19 cellular contexts compared by ENCODE assay signal in the genomic region with DNA sequence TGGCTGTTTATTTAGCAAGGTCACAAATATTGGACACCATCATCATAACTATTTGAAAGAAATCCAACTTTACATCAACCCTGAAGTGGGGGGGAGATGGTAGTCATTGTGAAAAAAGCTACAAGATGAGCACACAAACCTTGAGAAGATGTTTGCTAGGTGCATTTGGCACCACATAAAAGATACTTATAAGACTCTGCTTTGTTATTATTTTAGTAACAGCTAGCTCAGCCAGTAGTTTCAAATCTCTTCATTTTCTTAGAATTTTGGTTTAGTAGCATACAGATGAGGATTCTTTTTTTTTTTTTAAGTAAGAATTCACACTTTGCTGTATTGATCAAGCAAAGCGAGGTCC. TPM values are rescaled to one million over a fixed set of nuclear protein-coding genes. Genes with fewer than 3 reads are reported as not detected.
DNase-seq lines count a peak whose midpoint lies in the region; ATAC-seq, FAIRE-seq and TF ChIP-seq lines count a peak whose summit lies in the region.
"Had no signal": no experiment of that assay in that cellular context is flagged by ENCODE, and none has a peak within 500 bp of the region (broad histone marks: within the 10 kb centered on the region; RNA-seq: fewer than 3 reads in every experiment).

No MANE protein-coding gene starts in this region.

- TF ChIP-seq POLR2A in A549 (IDR thresholded peaks at IDR 0.05; ENCODE audit: low read length) = no peak
- no peak for TF ChIP-seq POLR2A in esophagus squamous epithelium (IDR thresholded peaks at IDR 0.05)
- TF ChIP-seq POLR2A in stomach (IDR thresholded peaks at IDR 0.05) = no peak
- TF ChIP-seq POLR2A in lower leg skin (IDR thresholded peaks at IDR 0.05) = no peak
- no peak for TF ChIP-seq POLR2A in uterus (IDR thresholded peaks at IDR 0.05)

- TF ChIP-seq EP300 in A549 (IDR thresholded peaks at IDR 0.05) = no peak
- no peak for TF ChIP-seq EP300 in stomach (IDR thresholded peaks at IDR 0.05)

- H3K4me1 ChIP-seq in A549 = peaks cover 42% of the 10 kb centered on the region
- H3K4me1 ChIP-seq in esophagus squamous epithelium = peaks cover 8 to 46% (median 27%) of the 10 kb centered on the region in 3 donors
- peaks cover 32 to 90% (median 63%) of the 10 kb centered on the region in 4 donors for H3K4me1 ChIP-seq in stomach
- H3K4me1 ChIP-seq in uterus = no peaks in the 10 kb centered on the region

- H3K4me2 ChIP-seq in A549 = no peak overlapping the region

- no peak for DNase-seq in A549 (ENCODE audit: low read depth in 1 of 2, low spot score in 1 of 2)
- no peak for DNase-seq in esophagus squamous epithelium (lab: John Stamatoyannopoulos, UW)
- no peak for DNase-seq in stomach
- DNase-seq in lower leg skin (ENCODE audit: low spot score in 2 of 2) = no peak
- no peak for DNase-seq in NCI-H1048 (lab: John Stamatoyannopoulos, UW)
- DNase-seq in uterus = no peak
- DNase-seq: ACHN, AML-193, COR-L47, DMS153, HFFc6, NCI-H1092, NCI-H146, NCI-H2081 treated with DMSO at 0.1 percent for 48 hours, NCI-H510A, NCI-H82, PC-3 had no signal

- WGBS in A549 (ENCODE audit: missing lambda C conversion rate) = 95% methylated on average over 1 of the region's 1 CpG
- WGBS in esophagus squamous epithelium, 2 donors = 80 to 82% methylated on average over 1 of the region's 1 CpG
- 90 to 97% (median 94%) methylated on average over 1 of the region's 1 CpG for WGBS in stomach, 5 donors
- 96 to 97% methylated on average over 1 of the region's 1 CpG for WGBS in lower leg skin, 2 donors

- POLR2A ChIA-PET in A549 (lab: Yijun Ruan, JAX) = no interaction called here

- no peak for ATAC-seq in A549
- ATAC-seq: PC-3 had no signal

- H3K27me3 ChIP-seq in esophagus squamous epithelium (no peaks in the 10 kb centered on the region), stomach (no peaks in the 10 kb centered on the region), uterus (no peaks in the 10 kb centered on the region)

- H3K9me3 ChIP-seq in A549 = 0 out of 3 replicates have a peak, but pooled peaks cover 3% of the 10 kb centered on the region
- no peaks in the 10 kb centered on the region for H3K9me3 ChIP-seq in esophagus squamous epithelium
- H3K9me3 ChIP-seq in stomach = no peaks in the 10 kb centered on the region
- H3K9me3 ChIP-seq in uterus = no peaks in the 10 kb centered on the region

- H3K4me3 ChIP-seq in A549 = no peak overlapping the region
- H3K4me3 ChIP-seq in esophagus squamous epithelium = no peak overlapping the region
- H3K4me3 ChIP-seq in stomach = no peak overlapping the region
- no peak overlapping the region for H3K4me3 ChIP-seq in lower leg skin (ENCODE audit: low read depth, poor library complexity, severe bottlenecking)
- no peak overlapping the region for H3K4me3 ChIP-seq in uterus

- CTCF ChIA-PET in A549 (lab: Yijun Ruan, JAX) = interaction anchor here (1.1 kb wide), 1 partner anchor 40 kb away, joined by 3 read pairs; no protein-coding TSS in a partner anchor

- TF ChIP-seq CTCF in A549 (IDR thresholded peaks at IDR 0.05) (no peak), VCaP (conservative IDR thresholded peaks at IDR 0.05) (no peak), esophagus squamous epithelium (IDR thresholded peaks at IDR 0.05) (no peak), stomach (IDR thresholded peaks at IDR 0.05) (no peak), lower leg skin (IDR thresholded peaks at IDR 0.05) (no peak), uterus (IDR thresholded peaks at IDR 0.05) (no peak)

- H3K36me3 ChIP-seq in esophagus squamous epithelium (no peaks in the 10 kb centered on the region), stomach (no peaks in the 10 kb centered on the region), uterus (no peaks in the 10 kb centered on the region)

- H3K27ac ChIP-seq in A549 (peak overlapping the region; percentile 11 to 92; a peak in 3 of 6 replicates), VCaP (peak overlapping the region; percentile 69), esophagus squamous epithelium (peak overlapping the region in 3 of 4 donors; percentile 69 to 75 (median 71)), stomach (peak overlapping the region in 3 of 5 donors; percentile 51 to 89 (median 75)), uterus (no peak overlapping the region)

- no peak for FAIRE-seq in A549 (lab: Jason Lieb, UNC)
- FAIRE-seq: H54 had no signal

- no peak for TF ChIP-seq RAD21 in A549 (conservative IDR thresholded peaks at IDR 0.05 in 1 of 2, IDR thresholded peaks at IDR 0.05 in 1 of 2)

- intact Hi-C loops in esophagus squamous epithelium (cut with DNase I) (no loop called here), stomach (cut with DNase I; ENCODE audit: low total_unique reads) (no loop called here), lower leg skin (cut with DNase I; ENCODE audit: low total_unique reads) (no loop called here), uterus (cut with DNase I; ENCODE audit: low total_unique reads) (no loop called here)

TF ChIP-seq in A549, 52 proteins besides CTCF, POLR2A, EP300 and RAD21:
- no peak for TF ChIP-seq ESRRA (IDR thresholded peaks at IDR 0.05; ENCODE audit: borderline replicate concordance, low read length)

RNA-seq across cellular contexts. Expression of a gene that starts 14.4 kb away (rescaled TPM):
- polyA plus RNA-seq in A549 (2011; rRNA removed) = 0.57 and 0.82 TPM in 2 replicates
- polyA plus RNA-seq in A549 (2012; cell fraction: cytosol; rRNA removed) = 0.12 and 0.21 TPM in 2 replicates
- polyA plus RNA-seq in A549 (2012; cell fraction: nucleus; rRNA removed) = 0.11 and 0.19 TPM in 2 replicates
- polyA plus RNA-seq in A549 (2017; fragmentation: RNase III; extraction: RNeasy Plus Mini Kit Qiagen cat#74134 plus additional on column Dnase treatment) = 0.35 to 0.59 TPM (median 0.42 TPM) in 3 replicates
- polyA minus RNA-seq in A549 (2011; rRNA and poly(A)+ RNA removed) = 0.25 and 0.44 TPM in 2 replicates
- 1 to 10 TPM in 2 of 4 donors, under 1 TPM in 2; 0.76 to 2.5 (median 1.6) TPM for total RNA-seq in esophagus squamous epithelium
- 10 to 100 TPM; 18.7 to 63.6 (median 31.9) TPM for total RNA-seq in stomach
- polyA plus RNA-seq in stomach = 10 to 100 TPM in 2 of 3 donors, 1 to 10 TPM in 1; 3.9 to 14.8 (median 10.0) TPM
- total RNA-seq in lower leg skin = 10 to 100 TPM in 3 of 4 donors, 1 to 10 TPM in 1; 9.1 to 40.4 (median 21.8) TPM
- not detected for total RNA-seq in uterus
- total RNA-seq: PC-3 had no signal

Comparison
In these comparisons a context has a peak if more than half of its experiments do, and no peak if none do; other contexts are left out.
1. H3K27ac ChIP-seq: peak in A549 (2 of 2), VCaP (single experiment), esophagus squamous epithelium (3 of 4) and stomach (3 of 5); none in uterus (0 of 2).